In genomic region chr11:34916014-34916809, GRCh38 we compare ENCODE assay signal across 1 cellular context.
TF ChIP-seq lines count a peak whose summit lies in the region.

TSS of gene APIP (minus strand) at chr11:34916379. CDS start at chr11:34916284, 95 bp downstream.
TSS of gene PDHX (plus strand) at chr11:34916618. CDS start at chr11:34916656, 38 bp downstream.

TF ChIP-seq in H1, 55 proteins besides CTCF, POLR2A, EP300 and RAD21:
- peak; percentile 97 for TF ChIP-seq POLR2AphosphoS5 (IDR thresholded peaks at IDR 0.05; ENCODE audit: low read depth, low read length)
- TF ChIP-seq SAP30 (IDR thresholded peaks at IDR 0.05; ENCODE audit: insufficient read depth, insufficient replicate concordance, low read length), result peak; percentile 62
- no peak for TF ChIP-seq BACH1 (IDR thresholded peaks at IDR 0.05; ENCODE audit: low read length)
- TF ChIP-seq SIN3A (conservative IDR thresholded peaks at IDR 0.05 in 1 of 2, IDR thresholded peaks at IDR 0.05 in 1 of 2; ENCODE audit: low read depth in 1 of 2, low read length in 2 of 2), result no peak
- no peak for TF ChIP-seq CEBPB (IDR thresholded peaks at IDR 0.05; ENCODE audit: low read depth, low read length)
- TF ChIP-seq GABPA (IDR thresholded peaks at IDR 0.05; ENCODE audit: borderline replicate concordance, insufficient read depth, low read length), result no peak
- no peak for TF ChIP-seq SIX5 (IDR thresholded peaks at IDR 0.05; ENCODE audit: low read depth, low read length)
- TF ChIP-seq SP4 (IDR thresholded peaks at IDR 0.05; ENCODE audit: low read length), result no peak; the same call in 1 of the 2 replicates
- no peak for TF ChIP-seq CHD7 (IDR thresholded peaks at IDR 0.05; ENCODE audit: insufficient replicate concordance, low read length)
- no peak for TF ChIP-seq CTBP2 (IDR thresholded peaks at IDR 0.05; ENCODE audit: borderline replicate concordance, insufficient read depth, insufficient read length, low read length)
- TF ChIP-seq SP1 (IDR thresholded peaks at IDR 0.05; ENCODE audit: low read depth, low read length), result 0 out of 2 replicates have a peak, but pooled peaks have one; percentile 3
- no peak for TF ChIP-seq SIRT6 (IDR thresholded peaks at IDR 0.05; ENCODE audit: low read length)
- TF ChIP-seq EGR1 (IDR thresholded peaks at IDR 0.05; ENCODE audit: borderline replicate concordance, low read depth, low read length), result no peak
- TF ChIP-seq CHD2 (IDR thresholded peaks at IDR 0.05; ENCODE audit: low read length), result no peak
- no peak for TF ChIP-seq HDAC2 (IDR thresholded peaks at IDR 0.05; ENCODE audit: borderline replicate concordance in 1 of 2, low read depth in 2 of 2, low read length in 2 of 2)
- peak; percentile 68; the same call in 1 of the 2 replicates for TF ChIP-seq TBP (IDR thresholded peaks at IDR 0.05; ENCODE audit: low read depth, low read length)
- TF ChIP-seq NRF1 (IDR thresholded peaks at IDR 0.05; ENCODE audit: low read depth, low read length), result no peak
- TF ChIP-seq RFX5 (IDR thresholded peaks at IDR 0.05; ENCODE audit: borderline replicate concordance, low read depth, low read length), result no peak
- TF ChIP-seq ATF3 (IDR thresholded peaks at IDR 0.05; ENCODE audit: insufficient read depth, low read depth, low read length), result no peak
- no peak for TF ChIP-seq ZNF274 (IDR thresholded peaks at IDR 0.05; ENCODE audit: borderline replicate concordance, extremely low read depth, low read length)
- no peak for TF ChIP-seq MAFK (IDR thresholded peaks at IDR 0.05; ENCODE audit: low read depth, low read length)
- no peak for TF ChIP-seq FOSL1 (IDR thresholded peaks at IDR 0.05; ENCODE audit: insufficient read depth, low read depth, low read length)
- no peak for TF ChIP-seq POU5F1 (IDR thresholded peaks at IDR 0.05; ENCODE audit: low read depth, low read length)
- TF ChIP-seq YY1 (IDR thresholded peaks at IDR 0.05; ENCODE audit: low read depth, low read length), result peak; percentile 95
- no peak for TF ChIP-seq RNF2 (IDR thresholded peaks at IDR 0.05; ENCODE audit: borderline replicate concordance, low read depth, low read length, missing control alignments, poor library complexity, severe bottlenecking)
- peak; percentile 34 for TF ChIP-seq TAF7 (optimal IDR thresholded peaks at IDR 0.05; ENCODE audit: borderline replicate concordance, low read depth, low read length)
- peak; percentile 28 for TF ChIP-seq KDM4A (IDR thresholded peaks at IDR 0.05; ENCODE audit: low read depth, low read length, severe bottlenecking)
- no peak for TF ChIP-seq E2F6 (IDR thresholded peaks at IDR 0.05)
- TF ChIP-seq SUZ12 (IDR thresholded peaks at IDR 0.05; ENCODE audit: low read length), result no peak
- TF ChIP-seq KDM1A (IDR thresholded peaks at IDR 0.05; ENCODE audit: borderline replicate concordance, low read length), result no peak
- no peak for TF ChIP-seq USF2 (IDR thresholded peaks at IDR 0.05; ENCODE audit: low read length)
- TF ChIP-seq MAX (IDR thresholded peaks at IDR 0.05), result peak; percentile 11; the same call in 1 of the 2 replicates
- TF ChIP-seq PHF8 (conservative IDR thresholded peaks at IDR 0.05; ENCODE audit: low read depth, low read length), result peak; percentile 99
- no peak for TF ChIP-seq BCL11A (IDR thresholded peaks at IDR 0.05; ENCODE audit: low read depth in 2 of 2, low read length in 2 of 2)
- no peak for TF ChIP-seq EZH2 (IDR thresholded peaks at IDR 0.05; ENCODE audit: low read depth, low read length, severe bottlenecking)
- no peak for TF ChIP-seq RXRA (IDR thresholded peaks at IDR 0.05; ENCODE audit: insufficient read depth, low read depth, low read length)
- no peak for TF ChIP-seq JUN (IDR thresholded peaks at IDR 0.05; ENCODE audit: low read depth, low read length)
- TF ChIP-seq TCF12 (IDR thresholded peaks at IDR 0.05; ENCODE audit: low read depth, low read length), result no peak
- no peak for TF ChIP-seq NANOG (IDR thresholded peaks at IDR 0.05; ENCODE audit: insufficient read depth, low read depth, low read length, poor library complexity, severe bottlenecking)
- 0 out of 2 replicates have a peak, but pooled peaks have one; percentile 5 for TF ChIP-seq JUND (IDR thresholded peaks at IDR 0.05; ENCODE audit: low read length)
- TF ChIP-seq ASH2L (IDR thresholded peaks at IDR 0.05; ENCODE audit: low read length), result peak; percentile 88
- TF ChIP-seq KDM5A (IDR thresholded peaks at IDR 0.05; ENCODE audit: low read length), result no peak
- no peak for TF ChIP-seq CHD1 (IDR thresholded peaks at IDR 0.05; ENCODE audit: low read depth, low read length)
- no peak for TF ChIP-seq BRCA1 (IDR thresholded peaks at IDR 0.05; ENCODE audit: low read depth, low read length)
- TF ChIP-seq GTF2F1 (IDR thresholded peaks at IDR 0.05; ENCODE audit: borderline replicate concordance, low read depth, low read length), result 0 out of 2 replicates have a peak, but pooled peaks have one; percentile 50
- TF ChIP-seq SP2 (IDR thresholded peaks at IDR 0.05; ENCODE audit: low read length), result no peak
- TF ChIP-seq RBBP5 (IDR thresholded peaks at IDR 0.05; ENCODE audit: borderline replicate concordance, low read depth, low read length), result peak; percentile 91; the same call in 1 of the 2 replicates
- TF ChIP-seq TEAD4 (IDR thresholded peaks at IDR 0.05; ENCODE audit: low read depth, low read length), result no peak
- TF ChIP-seq CBX8 (IDR thresholded peaks at IDR 0.05; ENCODE audit: borderline replicate concordance, low read depth, low read length), result no peak
- TF ChIP-seq ATF2 (IDR thresholded peaks at IDR 0.05; ENCODE audit: low read length), result no peak
- TF ChIP-seq HDAC6 (IDR thresholded peaks at IDR 0.05; ENCODE audit: low read depth, low read length), result no peak
- peak; percentile 85 for TF ChIP-seq TAF1 (IDR thresholded peaks at IDR 0.05; ENCODE audit: low read depth, low read length)
- TF ChIP-seq SRF (IDR thresholded peaks at IDR 0.05; ENCODE audit: low read depth, low read length), result no peak
- TF ChIP-seq CREB1 (IDR thresholded peaks at IDR 0.05), result 0 out of 2 replicates have a peak, but pooled peaks have one; percentile 9
- TF ChIP-seq CBX5 (IDR thresholded peaks at IDR 0.05; ENCODE audit: low read depth, low read length), result no peak
TF ChIP-seq in H1: peak in this region for 15.
